In the genomic region with DNA sequence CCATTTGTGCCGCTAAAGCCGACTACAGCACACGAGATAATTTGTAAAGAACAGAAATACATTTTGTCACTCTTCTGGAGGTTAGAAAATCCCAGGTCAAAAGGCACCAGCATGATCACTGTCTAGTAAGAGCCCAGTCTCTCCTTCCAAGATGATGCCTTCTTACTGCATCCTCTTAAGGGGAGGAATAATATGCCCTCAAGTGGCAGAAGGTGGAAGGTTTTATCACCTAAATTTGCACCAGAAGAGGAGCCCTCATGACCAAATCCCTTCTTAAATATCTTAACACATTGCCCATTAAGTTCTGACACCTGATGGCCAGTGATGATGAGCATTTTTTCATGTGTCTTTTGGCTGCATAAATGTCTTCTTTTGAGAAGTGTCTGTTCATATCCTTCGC, we compare ENCODE assay signal across 11 cellular contexts.
DNase-seq lines count a peak whose midpoint lies in the region; ATAC-seq, FAIRE-seq and TF ChIP-seq lines count a peak whose summit lies in the region.
"Had no signal": no experiment of that assay in that cellular context is flagged by ENCODE, and none has a peak within 500 bp of the region (broad histone marks: within the 10 kb centered on the region; RNA-seq: fewer than 3 reads in every experiment).

No MANE protein-coding gene starts in this region.

- no peak overlapping the region for H3K27ac Mint-ChIP-seq in chondrocyte (ENCODE audit: unreplicated experiment)

- no peak for FAIRE-seq in A549 (lab: Jason Lieb, UNC)

- H3K4me1 Mint-ChIP-seq in chondrocyte (ENCODE audit: low read depth) = no peaks in the 10 kb centered on the region

- H3K4me3 Mint-ChIP-seq in chondrocyte (ENCODE audit: unreplicated experiment) = no peak overlapping the region

- H3K36me3 Mint-ChIP-seq in chondrocyte (ENCODE audit: low read depth) = no peaks in the 10 kb centered on the region

- no peak for TF ChIP-seq RAD21 in A549 (conservative IDR thresholded peaks at IDR 0.05 in 1 of 2, IDR thresholded peaks at IDR 0.05 in 1 of 2)

- 23% methylated on average over 4 of the region's 4 CpGs for WGBS in A549 (ENCODE audit: missing lambda C conversion rate)

- H3K27ac ChIP-seq in A549 = no peak overlapping the region
- H3K27ac ChIP-seq: BLaER1, right lobe of liver had no signal

- H3K4me1 ChIP-seq in A549 = no peaks in the 10 kb centered on the region
- H3K4me1 ChIP-seq: BLaER1, right lobe of liver had no signal

- POLR2A ChIA-PET in A549 (lab: Yijun Ruan, JAX) = no interaction called here

- TF ChIP-seq POLR2A in A549 (IDR thresholded peaks at IDR 0.05; ENCODE audit: low read length) = no peak

- no peak overlapping the region for H3K4me3 ChIP-seq in A549
- H3K4me3 ChIP-seq: BLaER1, right lobe of liver had no signal

- DNase-seq in A549 (ENCODE audit: low read depth in 1 of 2, low spot score in 1 of 2) (peak in 1 of 2 experiments; percentile 33), NCI-H524 treated with DMSO at 0.1 percent for 48 hours (lab: John Stamatoyannopoulos, UW) (peak; percentile 60), chondrocyte (ENCODE audit: low spot score) (no peak)
- no peak for DNase-seq in activated CD4-positive, alpha-beta T cell treated with anti-CD3 and anti-CD28 coated beads, Interleukin-2, amount 50 U/mL, for 48 hours
- no peak for DNase-seq in NK-92 treated with Interleukin-12 subunit alpha and Interleukin-12 subunit beta, amount 100 ng/mL, for 24 hours (lab: John Stamatoyannopoulos, UW)
- DNase-seq in activated naive CD4-positive, alpha-beta T cell treated with anti-CD3 and anti-CD28 coated beads, Interleukin-2, amount 50 U/mL, for 16 hours = no peak
- DNase-seq: NCI-H1694 treated with DMSO at 0.1 percent for 48 hours, right lobe of liver had no signal

- no peak for ATAC-seq in A549
- peak; percentile 64 for ATAC-seq in GM19463 (IDR thresholded peaks at IDR 0.05; ENCODE audit: unreplicated experiment)
- no peak for ATAC-seq in GM21825 (IDR thresholded peaks at IDR 0.05; ENCODE audit: unreplicated experiment)
- ATAC-seq: right lobe of liver had no signal

- no peaks in the 10 kb centered on the region for H3K9me3 Mint-ChIP-seq in chondrocyte (ENCODE audit: low read depth)

- no peak for TF ChIP-seq EP300 in A549 (IDR thresholded peaks at IDR 0.05)

- CTCF ChIA-PET in A549 (lab: Yijun Ruan, JAX) = no interaction called here

- H3K9me3 ChIP-seq in A549 = no peaks in the 10 kb centered on the region
- H3K9me3 ChIP-seq: BLaER1, right lobe of liver had no signal

- TF ChIP-seq CTCF in A549 (IDR thresholded peaks at IDR 0.05) = no peak
- peak; percentile 36 for TF ChIP-seq CTCF in chondrocyte (IDR thresholded peaks at IDR 0.05)

- H3K27me3 Mint-ChIP-seq in chondrocyte (ENCODE audit: low read depth) = no peaks in the 10 kb centered on the region

- no peak overlapping the region for H3K4me2 ChIP-seq in A549
- H3K4me2 ChIP-seq: BLaER1 had no signal

TF ChIP-seq in A549, 52 proteins besides CTCF, POLR2A, EP300 and RAD21:
- TF ChIP-seq, protein P1, sequence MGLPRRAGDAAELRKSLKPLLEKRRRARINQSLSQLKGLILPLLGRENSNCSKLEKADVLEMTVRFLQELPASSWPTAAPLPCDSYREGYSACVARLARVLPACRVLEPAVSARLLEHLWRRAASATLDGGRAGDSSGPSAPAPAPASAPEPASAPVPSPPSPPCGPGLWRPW (IDR thresholded peaks at IDR 0.05) = no peak
- TF ChIP-seq GATA3 (IDR thresholded peaks at IDR 0.05; ENCODE audit: borderline replicate concordance) (no peak), MAZ (IDR thresholded peaks at IDR 0.05; ENCODE audit: borderline replicate concordance, low read depth, low read length) (no peak), SMC3 (IDR thresholded peaks at IDR 0.05) (0 out of 3 replicates have a peak, but pooled peaks have one; percentile 9), JUNB (IDR thresholded peaks at IDR 0.05) (no peak), NFE2L2 (conservative IDR thresholded peaks at IDR 0.05; ENCODE audit: low read length) (no peak), FOSL2 (IDR thresholded peaks at IDR 0.05) (no peak), FOSL2 (CRISPR knock-in tag; IDR thresholded peaks at IDR 0.05) (no peak)
